ENCODE assay signal across 8 cellular contexts in the genomic region with DNA sequence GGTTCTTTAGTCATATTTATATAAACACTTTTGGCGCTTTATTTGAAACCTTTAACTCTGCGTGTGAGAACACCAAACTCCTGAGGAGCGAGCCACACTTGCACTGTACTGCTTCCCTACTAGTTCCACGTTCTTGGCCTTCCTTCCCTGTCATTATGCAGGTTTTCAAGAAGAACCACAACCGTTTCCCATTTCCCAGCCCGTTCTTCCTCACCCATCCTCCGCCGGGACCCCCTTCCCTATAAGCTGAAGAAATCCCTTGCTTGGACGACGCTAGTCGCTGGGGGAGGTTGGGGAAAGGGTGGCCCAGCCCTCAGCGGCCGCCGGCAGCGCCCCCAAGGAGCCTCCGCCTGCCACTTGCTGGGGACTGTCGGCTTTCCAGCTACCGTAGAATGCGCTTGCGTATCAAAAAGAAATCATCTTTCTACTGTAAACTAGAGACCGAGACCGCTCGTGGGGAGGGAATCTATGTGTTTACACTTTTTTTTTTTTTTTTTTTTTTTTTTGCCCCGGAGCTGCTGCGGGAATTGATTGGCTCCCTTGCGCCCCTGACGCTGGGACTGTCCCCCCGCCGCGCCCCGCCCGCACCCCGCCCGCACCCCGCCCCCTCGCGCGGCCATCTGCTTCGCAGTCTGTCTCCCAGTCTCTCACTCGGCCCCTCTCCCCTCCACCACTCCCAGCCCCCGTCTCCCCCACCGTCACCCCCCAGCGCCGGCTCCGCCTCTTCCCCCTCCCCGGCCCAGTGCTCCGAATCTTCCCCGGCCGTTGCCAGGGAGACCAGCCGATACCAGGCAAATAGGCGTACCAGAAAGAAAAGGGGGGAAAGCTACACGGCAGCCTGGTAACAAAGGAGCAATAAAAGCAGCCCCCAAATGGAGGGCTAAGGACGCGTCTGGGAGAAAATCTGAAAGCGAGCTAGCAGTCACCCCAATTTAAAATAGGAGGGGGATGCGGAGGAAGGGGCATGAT. TPM values are rescaled to one million over a fixed set of nuclear protein-coding genes. Genes with fewer than 3 reads are reported as not detected.
DNase-seq lines count a peak whose midpoint lies in the region; ATAC-seq and TF ChIP-seq lines count a peak whose summit lies in the region.

No MANE protein-coding gene starts in this region.

- H4K8ac ChIP-seq in mesenchymal stem cell (ENCODE audit: low read length), result peak overlapping the region; percentile 85

- WGBS in mesenchymal stem cell, result 2% methylated on average over 41 of the region's 56 CpGs

- no peaks in the 10 kb centered on the region for H3K36me3 ChIP-seq in SU-DHL-6 (ENCODE audit: low read length)
- H3K36me3 ChIP-seq in mesenchymal stem cell (ENCODE audit: control insufficient read depth in 1 of 2, insufficient read depth in 2 of 2, low read depth in 1 of 2, low read length in 2 of 2), result peaks cover 0 to 7% of the 10 kb centered on the region in 2 experiments
- no peaks in the 10 kb centered on the region for H3K36me3 ChIP-seq in tibial artery

- peaks cover 14% of the 10 kb centered on the region; the same call in 1 of the 2 replicates for H3F3A ChIP-seq in SU-DHL-6 (ENCODE audit: insufficient read depth)

- H3K79me2 ChIP-seq in SU-DHL-6 (ENCODE audit: insufficient read depth, low read length), result no peaks in the 10 kb centered on the region

- peak overlapping the region; percentile 59 to 80 for H3K4ac ChIP-seq in mesenchymal stem cell (ENCODE audit: low read depth in 1 of 2, low read length in 2 of 2)

- TF ChIP-seq POLR2A in erythroblast (IDR thresholded peaks at IDR 0.05; ENCODE audit: low read length), result no peak

- TF ChIP-seq CTCF in SU-DHL-6 (IDR thresholded peaks at IDR 0.05; ENCODE audit: insufficient read depth, low read length, poor library complexity, severe bottlenecking) (no peak), tibial artery (IDR thresholded peaks at IDR 0.05) (no peak)

- H3K9me2 ChIP-seq in SU-DHL-6 (replicated peaks; ENCODE audit: insufficient read depth, low read length), result no peaks in the 10 kb centered on the region

- H3K9ac ChIP-seq in SU-DHL-6 (ENCODE audit: low read length) (peak overlapping the region; percentile 22; the same call in 1 of the 2 replicates), mesenchymal stem cell (ENCODE audit: low read length) (peak overlapping the region; percentile 100)

- H2BK5ac ChIP-seq in mesenchymal stem cell (ENCODE audit: low read depth, low read length, poor library complexity, severe bottlenecking), result peak overlapping the region; percentile 91

- peak overlapping the region; percentile 86 for H2BK120ac ChIP-seq in mesenchymal stem cell (ENCODE audit: low read depth, low read length)

- H3K27me3 ChIP-seq in SU-DHL-6 (ENCODE audit: low read length) (no peaks in the 10 kb centered on the region), mesenchymal stem cell (ENCODE audit: control insufficient read depth in 1 of 2, insufficient read depth in 1 of 2, low read length in 2 of 2) (no peaks in the 10 kb centered on the region), tibial artery (no peaks in the 10 kb centered on the region)

- intact Hi-C loops in tibial artery (cut with DNase I; ENCODE audit: low total_unique reads), result loop anchor here (5.0 to 10.0 kb wide), 2 partner anchors 438 to 1070 kb away; no protein-coding TSS in a partner anchor

- peak overlapping the region; percentile 25 for H4K91ac ChIP-seq in mesenchymal stem cell (ENCODE audit: low read length)

- peak overlapping the region; percentile 49 for H3K4me3 ChIP-seq in SU-DHL-6 (ENCODE audit: insufficient read depth, low read length, poor library complexity, severe bottlenecking)
- peak overlapping the region; percentile 65 to 94 for H3K4me3 ChIP-seq in mesenchymal stem cell (ENCODE audit: insufficient read depth in 1 of 2, low read depth in 1 of 2, low read length in 2 of 2)
- peak overlapping the region; percentile 61 to 77 for H3K4me3 ChIP-seq in tibial artery

- peak overlapping the region; percentile 76 to 90 for H3K18ac ChIP-seq in mesenchymal stem cell (ENCODE audit: low read depth in 1 of 2, low read length in 2 of 2)

- no peak overlapping the region for H3K14ac ChIP-seq in mesenchymal stem cell (ENCODE audit: low read length in 2 of 2)

- no peaks in the 10 kb centered on the region for H3K79me1 ChIP-seq in mesenchymal stem cell (replicated peaks; ENCODE audit: low read length, poor library complexity, severe bottlenecking)

- H3K9me3 ChIP-seq in SU-DHL-6 (ENCODE audit: insufficient read depth, low read length) (no peaks in the 10 kb centered on the region), mesenchymal stem cell (ENCODE audit: control insufficient read depth, low read length) (no peaks in the 10 kb centered on the region), tibial artery (no peaks in the 10 kb centered on the region)

- H2AK5ac ChIP-seq in mesenchymal stem cell (ENCODE audit: low read length, severe bottlenecking), result peak overlapping the region; percentile 63

- H2AFZ ChIP-seq in SU-DHL-6 (ENCODE audit: low read depth, low read length, severe bottlenecking) (peak overlapping the region; percentile 66), mesenchymal stem cell (ENCODE audit: low read depth, low read length) (peak overlapping the region; percentile 93)

- H3K27ac ChIP-seq in SU-DHL-6 (ENCODE audit: low read depth, low read length) (no peak overlapping the region), mesenchymal stem cell (ENCODE audit: low read length, poor library complexity, severe bottlenecking) (peak overlapping the region; percentile 60), tibial artery (peak overlapping the region; percentile 93 to 99)

- H3K4me2 ChIP-seq in SU-DHL-6 (ENCODE audit: low read depth, low read length, poor library complexity, severe bottlenecking) (peak overlapping the region; percentile 93), mesenchymal stem cell (ENCODE audit: low read length, poor library complexity, severe bottlenecking) (peak overlapping the region; percentile 90)

- H2BK12ac ChIP-seq in mesenchymal stem cell (ENCODE audit: low read length in 2 of 2), result peak overlapping the region; percentile 61 to 94

- H3K4me1 ChIP-seq in mesenchymal stem cell (ENCODE audit: control insufficient read depth, insufficient read depth, low read depth, low read length) (peaks cover 7% of the 10 kb centered on the region), tibial artery (peaks cover 0 to 10% (median 3%) of the 10 kb centered on the region in 4 donors)

- no peaks in the 10 kb centered on the region for H4K20me1 ChIP-seq in SU-DHL-6 (ENCODE audit: low read depth, low read length)

- H2BK15ac ChIP-seq in mesenchymal stem cell (ENCODE audit: low read depth, poor library complexity, severe bottlenecking), result peak overlapping the region; percentile 97

- DNase-seq in Ammon's horn (ENCODE audit: low spot score), result peak; percentile 86
- DNase-seq in NCI-H1417 treated with DMSO at 0.1 percent for 48 hours (lab: John Stamatoyannopoulos, UW), result peak; percentile 70
- DNase-seq in erythroblast (lab: John Stamatoyannopoulos, UW), result peak; percentile 68 to 73
- DNase-seq in mesenchymal stem cell, result peak; percentile 90
- peak; percentile 63 to 82 for DNase-seq in tibial artery
- no peak for DNase-seq in T-helper 9 cell

- ATAC-seq in GM18499 (IDR thresholded peaks at IDR 0.05; ENCODE audit: insufficient read depth, unreplicated experiment), result peak; percentile 19

- H3K23ac ChIP-seq in mesenchymal stem cell (ENCODE audit: low read length in 2 of 2), result no peak overlapping the region

RNA-seq across cellular contexts. Expression of gene MARCKS, which starts 2.3 kb away (rescaled TPM):
- polyA plus RNA-seq in mesenchymal stem cell (2013, experiment 1 of 2), result 133 TPM
- 131 TPM for polyA plus RNA-seq in mesenchymal stem cell (2013, experiment 2 of 2)
